ENCODE assay signal across 8 cellular contexts in genomic region chr3:146589899-146590508, GRCh38. TPM values are rescaled to one million over a fixed set of nuclear protein-coding genes. Genes with fewer than 3 reads are reported as not detected.
A peak's percentile ranks its signal among the peaks of the same experiment; 100 is the strongest.
DNase-seq lines count a peak whose midpoint lies in the region; ATAC-seq lines count a peak whose summit lies in the region.

No MANE protein-coding gene starts in this region.

- in situ Hi-C loops in Caki2 (cut with HindIII; ENCODE audit: low pct_unique_long_range_greater_than_20kb, low sequenced_read_pairs), result no loop called here

- no peak overlapping the region for H3K4me3 ChIP-seq in adipocyte (ENCODE audit: low read length)

- DNase-seq in Caki2 (ENCODE audit: low read depth), result peak; percentile 16
- DNase-seq in NCI-H1694 (lab: John Stamatoyannopoulos, UW), result peak; percentile 21
- peak; percentile 82 for DNase-seq in adipocyte (ENCODE audit: low read depth)
- peak; percentile 59 for DNase-seq in iris pigment epithelial cell (ENCODE audit: low read depth)
- DNase-seq in NCI-H2029 treated with DMSO at 0.1 percent for 48 hours (lab: John Stamatoyannopoulos, UW), result no peak

- H3K9ac ChIP-seq in adipocyte (ENCODE audit: low read length), result no peak overlapping the region

- no peaks in the 10 kb centered on the region for H3K4me1 ChIP-seq in adipocyte (ENCODE audit: control insufficient read depth, insufficient read depth, low read length)

- no peaks in the 10 kb centered on the region for H3K36me3 ChIP-seq in adipocyte (ENCODE audit: control insufficient read depth, insufficient read depth, low read length, severe bottlenecking)

- H3K27me3 ChIP-seq in adipocyte (replicated peaks; ENCODE audit: control insufficient read depth, insufficient read depth, low read length), result no peaks in the 10 kb centered on the region

- ATAC-seq in GM19463 (IDR thresholded peaks at IDR 0.05; ENCODE audit: unreplicated experiment) (peak; percentile 54), GM21381 (IDR thresholded peaks at IDR 0.05; ENCODE audit: unreplicated experiment) (no peak), HG03571 (IDR thresholded peaks at IDR 0.05; ENCODE audit: unreplicated experiment) (no peak)

- H3K9me3 ChIP-seq in adipocyte (ENCODE audit: control insufficient read depth, low read length), result no peaks in the 10 kb centered on the region

RNA-seq across cellular contexts. Expression of gene PLSCR5, which starts 15.1 kb away (rescaled TPM):
- total RNA-seq in Caki2 (2014; rRNA removed; shearing (Covaris generic); ENCODE audit: low replicate concordance), result not detected in 2 replicates

RNA-seq across cellular contexts. Expression of gene PLSCR1, which starts 45.6 kb away (rescaled TPM):
- total RNA-seq in Caki2 (2014; rRNA removed; shearing (Covaris generic); ENCODE audit: low replicate concordance), result 46.7 and 47.6 TPM in 2 replicates
